In genomic region chr15:77798151-77798550, GRCh38 we compare ENCODE assay signal across 15 cellular contexts.
"Had no signal": no experiment of that assay in that cellular context is flagged by ENCODE, and none has a peak within 500 bp of the region (broad histone marks: within the 10 kb centered on the region; RNA-seq: fewer than 3 reads in every experiment).

No MANE protein-coding gene starts in this region.

- H3K9me3 ChIP-seq: adrenal gland, right lobe of liver, upper lobe of left lung had no signal

- H3K27ac ChIP-seq: adrenal gland, right lobe of liver, upper lobe of left lung had no signal

- H3K4me3 ChIP-seq: adrenal gland, right lobe of liver, upper lobe of left lung had no signal

- ATAC-seq: left ventricle myocardium superior, WTC11 had no signal

- DNase-seq: activated CD4-positive, alpha-beta memory T cell treated with anti-CD3 and anti-CD28 coated beads, Interleukin-2, amount 10 ng/mL, durations not matched to agents 7 days and 5 days; activated CD4-positive, alpha-beta T cell treated with anti-CD3 and anti-CD28 coated beads for 4 hours; activated T-cell treated with anti-CD3 and anti-CD28 coated beads, Interleukin-2, amount 50 U/mL, for 24 hours; adrenal gland; cortex of kidney; effector CD4-positive, alpha-beta T cell; foreskin fibroblast; glutamatergic neuron; kidney; left ventricle myocardium superior; mesendoderm; nephron progenitor cell; upper lobe of left lung had no signal

- H3K27me3 ChIP-seq: adrenal gland, right lobe of liver, upper lobe of left lung had no signal

- H3K4me1 ChIP-seq: adrenal gland, right lobe of liver, upper lobe of left lung had no signal

- H3K36me3 ChIP-seq: adrenal gland, right lobe of liver, upper lobe of left lung had no signal
